8 cellular contexts compared by ENCODE assay signal in genomic region chr16:85303354-85303883, GRCh38.
DNase-seq lines count a peak whose midpoint lies in the region; ATAC-seq and TF ChIP-seq lines count a peak whose summit lies in the region.

No MANE protein-coding gene starts in this region.

- no peaks in the 10 kb centered on the region for H3K9me3 ChIP-seq in aorta (ENCODE audit: control insufficient read depth, low read length)

- TF ChIP-seq CTCF in GM13976 (IDR thresholded peaks at IDR 0.05; ENCODE audit: borderline replicate concordance, control extremely low read depth, extremely low read depth, insufficient read depth, missing control alignments), result peak; percentile 91
- peak; percentile 93 for TF ChIP-seq CTCF in foreskin keratinocyte (conservative IDR thresholded peaks at IDR 0.05)

- H3K27me3 ChIP-seq in foreskin keratinocyte (peaks cover 5% of the 10 kb centered on the region), aorta (ENCODE audit: control insufficient read depth in 1 of 2, insufficient read depth in 2 of 2, low read length in 1 of 2) (no peaks in the 10 kb centered on the region)

- H3K27ac ChIP-seq in foreskin keratinocyte (no peak overlapping the region), aorta (ENCODE audit: low read depth in 1 of 2, low read length in 2 of 2) (no peak overlapping the region)

- no peak overlapping the region for H3K4me3 ChIP-seq in aorta (ENCODE audit: low read length in 2 of 2)

- ATAC-seq in foreskin keratinocyte (peak; percentile 42), aorta (ENCODE audit: low FRiP score) (peak; percentile 66), GM21717 (IDR thresholded peaks at IDR 0.05; ENCODE audit: unreplicated experiment) (no peak)

- in situ Hi-C loops in GM13976 (cut with MboI; ENCODE audit: low sequenced_read_pairs, unreplicated experiment), result no loop called here

- H3K4me1 ChIP-seq in foreskin keratinocyte (no peaks in the 10 kb centered on the region), aorta (ENCODE audit: control insufficient read depth in 1 of 2, insufficient read depth in 2 of 2, low read length in 2 of 2) (no peaks in the 10 kb centered on the region)

- no peaks in the 10 kb centered on the region for H3K36me3 ChIP-seq in aorta (ENCODE audit: control insufficient read depth in 1 of 2, insufficient read depth in 2 of 2, low read length in 1 of 2)

- intact Hi-C loops in posterior vena cava (cut with DNase I) (loop anchor here in 1 of 2 donors (5.0 to 10.0 kb wide), 2 partner anchors 301 to 856 kb away; no protein-coding TSS in a partner anchor), aorta (cut with DNase I) (loop anchor here (1.0 to 10.0 kb wide), 3 partner anchors 121 to 415 kb away; no protein-coding TSS in a partner anchor)

- peak; percentile 91 for DNase-seq in GM13976 (ENCODE audit: low spot score)
- DNase-seq in OCI-M1 (lab: John Stamatoyannopoulos, UW), result peak; percentile 75
- peak; percentile 53 for DNase-seq in activated T-helper 1 cell treated with Interleukin-2 at 50 U/mL for 16 hours (ENCODE audit: low read depth)
- peak in 1 of 2 donors; percentile 8 for DNase-seq in foreskin keratinocyte
- DNase-seq in posterior vena cava (ENCODE audit: low spot score), result peak; percentile 91
- peak; percentile 80 to 91 for DNase-seq in aorta
- DNase-seq in NCI-H2227 treated with DMSO at 0.1 percent for 48 hours (lab: John Stamatoyannopoulos, UW), result no peak

- WGBS in aorta, 2 donors, result 44 to 46% methylated on average over 35 to 36 of the region's 36 CpGs
